In genomic region chr7:12731214-12731656, GRCh38 we compare ENCODE assay signal across 10 cellular contexts. TPM values are rescaled to one million over a fixed set of nuclear protein-coding genes. Genes with fewer than 3 reads are reported as not detected.
DNase-seq lines count a peak whose midpoint lies in the region; FAIRE-seq and TF ChIP-seq lines count a peak whose summit lies in the region.
"Had no signal": no experiment of that assay in that cellular context is flagged by ENCODE, and none has a peak within 500 bp of the region (broad histone marks: within the 10 kb centered on the region; RNA-seq: fewer than 3 reads in every experiment).

No MANE protein-coding gene starts in this region.

- peak overlapping the region; percentile 51; the same call in 1 of the 2 replicates for H2BK20ac ChIP-seq in H1 (ENCODE audit: low read length)

- H2BK15ac ChIP-seq in H1 (ENCODE audit: low read length) = no peak overlapping the region

- TF ChIP-seq EP300 in H1 (IDR thresholded peaks at IDR 0.05; ENCODE audit: borderline replicate concordance in 1 of 2, low read depth in 2 of 2, low read length in 2 of 2) (no peak), stomach (IDR thresholded peaks at IDR 0.05) (no peak)

- no peak overlapping the region for H4K91ac ChIP-seq in H1 (replicated peaks; ENCODE audit: insufficient read length, low read length)

- H3K9me3 ChIP-seq in NT2/D1 (ENCODE audit: insufficient read depth, low read length) (no peaks in the 10 kb centered on the region), H1 (ENCODE audit: insufficient read depth in 2 of 2, low read depth in 1 of 2, low read length in 1 of 2) (no peaks in the 10 kb centered on the region), osteoblast (ENCODE audit: low read depth, low read length) (no peaks in the 10 kb centered on the region), stomach (no peaks in the 10 kb centered on the region)
- H3K9me3 ChIP-seq: Caco-2 had no signal

- H3K27ac ChIP-seq in H1 (ENCODE audit: low read depth, low read length) (no peak overlapping the region), osteoblast (ENCODE audit: low read depth, low read length) (no peak overlapping the region), stomach (no peak overlapping the region)

- peak overlapping the region; percentile 28; the same call in 1 of the 2 replicates for H2BK5ac ChIP-seq in H1 (ENCODE audit: low read depth, low read length)

- TF ChIP-seq RAD21 in H1 (IDR thresholded peaks at IDR 0.05 in 1 of 2, conservative IDR thresholded peaks at IDR 0.05 in 1 of 2; ENCODE audit: low read depth in 2 of 2, low read length in 2 of 2) = peak; percentile 27 to 38; a peak in 3 of 4 replicates

- H3K23ac ChIP-seq in H1 (ENCODE audit: insufficient read length) = no peak overlapping the region

- H3K18ac ChIP-seq in H1 (ENCODE audit: extremely low read depth, low read length) = peak overlapping the region; percentile 36

- H3K27me3 ChIP-seq in NT2/D1 (ENCODE audit: insufficient read depth, insufficient read length) (no peaks in the 10 kb centered on the region), H1 (replicated peaks in 1 of 4; ENCODE audit: control insufficient read depth in 3 of 4, extremely low read depth in 1 of 4, insufficient read depth in 3 of 4, low read length in 3 of 4) (no peaks in the 10 kb centered on the region), osteoblast (ENCODE audit: insufficient read depth, low read length) (no peaks in the 10 kb centered on the region), stomach (no peaks in the 10 kb centered on the region)

- H3K79me2 ChIP-seq in H1 (ENCODE audit: control insufficient read depth in 1 of 2, insufficient read depth in 2 of 2, low read length in 2 of 2) (no peaks in the 10 kb centered on the region), osteoblast (ENCODE audit: insufficient read depth, low read length) (no peaks in the 10 kb centered on the region)

- peak; percentile 84 for FAIRE-seq in H1 (lab: Jason Lieb, UNC)

- H4K20me1 ChIP-seq in H1 (replicated peaks in 1 of 2; ENCODE audit: control insufficient read depth in 1 of 2, insufficient read depth in 2 of 2, low read length in 2 of 2) (no peaks in the 10 kb centered on the region), osteoblast (ENCODE audit: insufficient read depth, low read length) (no peaks in the 10 kb centered on the region)

- no peak overlapping the region; a peak in 1 of 4 replicates for H3K4me2 ChIP-seq in H1 (ENCODE audit: insufficient read depth in 1 of 2, low read depth in 2 of 2, low read length in 2 of 2)
- no peak overlapping the region for H3K4me2 ChIP-seq in osteoblast (ENCODE audit: insufficient read depth, low read length)

- TF ChIP-seq POLR2A in H1 (IDR thresholded peaks at IDR 0.05; ENCODE audit: control extremely low read depth in 1 of 2, low read depth in 2 of 2, low read length in 2 of 2) = no peak
- no peak for TF ChIP-seq POLR2A in stomach (IDR thresholded peaks at IDR 0.05)

- no peaks in the 10 kb centered on the region for H3K79me1 ChIP-seq in H1 (ENCODE audit: low read depth, low read length)

- H3K14ac ChIP-seq in H1 (ENCODE audit: insufficient read length) = no peak overlapping the region

- H2BK120ac ChIP-seq in H1 (replicated peaks; ENCODE audit: low read depth, low read length) = peak overlapping the region; percentile 17

- H4K8ac ChIP-seq in H1 (ENCODE audit: extremely low read depth, insufficient read depth, low read length) = no peak overlapping the region

- intact Hi-C loops in stomach (cut with DNase I; ENCODE audit: low total_unique reads) = no loop called here

- WGBS in H1 (ENCODE audit: extremely low coverage in 1 of 2, insufficient coverage in 1 of 2, insufficient read length in 1 of 2, insufficient replicate concordance in 2 of 2, low coverage in 1 of 2, low lambda C conversion rate in 2 of 2, missing lambda C conversion rate in 1 of 2), 2 experiments = 88% methylated on average over 1 of the region's 1 CpG; no CpG with 5 or more reads in 1 of the 2 experiments
- whole genome bisulfite sequencing in stomach, 5 donors = 81 to 94% (median 89%) methylated on average over 1 of the region's 1 CpG

- no peak overlapping the region for H4K5ac ChIP-seq in H1 (ENCODE audit: insufficient read length, low read depth, low read length)

- no peak overlapping the region for H2AK5ac ChIP-seq in H1 (ENCODE audit: low read depth, low read length)

- CTCF ChIA-PET in H1 (lab: Charles Lee; ENCODE audit: partially characterized antibody) = interaction anchor here (1.4 to 1.8 kb wide), 2 partner anchors 14 to 44 kb away, joined by 4 to 8 read pairs; partner anchors contain the start of gene ARL4A

- peak overlapping the region; percentile 72 for H2AFZ ChIP-seq in H1 (ENCODE audit: low read length)
- peak overlapping the region; percentile 53 for H2AFZ ChIP-seq in osteoblast (ENCODE audit: low read length)

- no peaks in the 10 kb centered on the region for H3K36me3 ChIP-seq in NT2/D1 (ENCODE audit: insufficient read depth, insufficient read length, low read length)
- no peaks in the 10 kb centered on the region for H3K36me3 ChIP-seq in H1 (ENCODE audit: control insufficient read depth in 2 of 4, insufficient read depth in 4 of 4, low read length in 3 of 4)
- no peaks in the 10 kb centered on the region for H3K36me3 ChIP-seq in osteoblast (ENCODE audit: insufficient read depth, low read length)
- H3K36me3 ChIP-seq in stomach = no peaks in the 10 kb centered on the region

- TF ChIP-seq CTCF in H1 (IDR thresholded peaks at IDR 0.05; ENCODE audit: control extremely low read depth in 1 of 3, insufficient read depth in 1 of 3, low read depth in 1 of 3, low read length in 3 of 3) (peak in 1 of 3 experiments; percentile 19; a peak in 1 of 4 replicates), osteoblast (IDR thresholded peaks at IDR 0.05; ENCODE audit: extremely low read depth, low read depth, low read length) (no peak), stomach (IDR thresholded peaks at IDR 0.05) (no peak)

- peak; percentile 15 for DNase-seq in activated CD4-positive, alpha-beta T cell treated with anti-CD3 and anti-CD28 coated beads, Interleukin-2, amount 50 U/mL, for 1 hour
- no peak for DNase-seq in activated CD4-positive, alpha-beta T cell treated with anti-CD3 and anti-CD28 coated beads for 48 hours
- DNase-seq in NT2/D1 (ENCODE audit: low read depth, low spot score) = peak; percentile 63
- DNase-seq in H1 (ENCODE audit: low read depth in 1 of 2, low spot score in 2 of 2) = peak in 1 of 2 experiments; percentile 17
- DNase-seq in osteoblast (ENCODE audit: insufficient read length, low spot score, missing footprints) = no peak
- no peak for DNase-seq in stomach
- DNase-seq in NCI-H2081 treated with DMSO at 0.1 percent for 48 hours (lab: John Stamatoyannopoulos, UW) = no peak
- no peak for DNase-seq in COLO668 (lab: John Stamatoyannopoulos, UW; ENCODE audit: unreplicated experiment)
- DNase-seq: NCI-H187 had no signal

- peak overlapping the region; percentile 10 for H3K4ac ChIP-seq in H1 (replicated peaks; ENCODE audit: insufficient read length, low read depth, low read length)

- POLR2A ChIA-PET in H1 (lab: Charles Lee; ENCODE audit: partially characterized antibody) = no interaction called here

- H3K9ac ChIP-seq in NT2/D1 (ENCODE audit: insufficient read length, low read depth) (no peak overlapping the region), H1 (replicated peaks in 1 of 4; ENCODE audit: extremely low read depth in 1 of 4, low read depth in 3 of 4, low read length in 3 of 4) (no peak overlapping the region)

- peak overlapping the region; percentile 91 for H2BK12ac ChIP-seq in H1 (ENCODE audit: low read depth, low read length)

- H3K4me3 ChIP-seq in NT2/D1 (ENCODE audit: insufficient read length, low read depth) = no peak overlapping the region
- H3K4me3 ChIP-seq in H1 (ENCODE audit: extremely low read depth in 1 of 4, insufficient read depth in 2 of 4, low read depth in 3 of 4, low read length in 4 of 4) = no peak overlapping the region
- no peak overlapping the region for H3K4me3 ChIP-seq in osteoblast (ENCODE audit: insufficient read depth, low read length)
- no peak overlapping the region for H3K4me3 ChIP-seq in stomach

- H3K4me1 ChIP-seq in NT2/D1 (ENCODE audit: insufficient read depth, insufficient read length) = no peaks in the 10 kb centered on the region
- peaks cover 0 to 9% (median 4%) of the 10 kb centered on the region in 4 experiments; a peak in 4 of 7 replicates for H3K4me1 ChIP-seq in H1 (replicated peaks in 1 of 4; ENCODE audit: control insufficient read depth in 3 of 4, insufficient read depth in 4 of 4, low read length in 3 of 4)
- peaks cover 5% of the 10 kb centered on the region for H3K4me1 ChIP-seq in osteoblast (ENCODE audit: insufficient read depth, low read length)
- peaks cover 6 to 28% (median 12%) of the 10 kb centered on the region in 4 donors for H3K4me1 ChIP-seq in stomach

- no peak overlapping the region for H3K56ac ChIP-seq in H1 (replicated peaks; ENCODE audit: insufficient read length, low read depth, low read length)

- no peaks in the 10 kb centered on the region for H3K23me2 ChIP-seq in H1 (ENCODE audit: low read depth, low read length)

TF ChIP-seq in H1, 55 proteins besides CTCF, POLR2A, EP300 and RAD21:
- TF ChIP-seq, protein P1, sequence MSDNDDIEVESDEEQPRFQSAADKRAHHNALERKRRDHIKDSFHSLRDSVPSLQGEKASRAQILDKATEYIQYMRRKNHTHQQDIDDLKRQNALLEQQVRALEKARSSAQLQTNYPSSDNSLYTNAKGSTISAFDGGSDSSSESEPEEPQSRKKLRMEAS (IDR thresholded peaks at IDR 0.05) = 0 out of 2 replicates have a peak, but pooled peaks have one; percentile 14
- no peak for TF ChIP-seq POLR2AphosphoS5 (IDR thresholded peaks at IDR 0.05; ENCODE audit: low read depth, low read length)

RNA-seq across cellular contexts. Expression of gene ARL4A, which starts 43.8 kb away (rescaled TPM):
- 29.2 and 31.5 TPM in 2 replicates for total RNA-seq in H1 (2021; fragmentation: NEBNext Ultra II Directional; extraction: Animal tissue kit (Norgen Biotek cat#: 25700))
- polyA plus RNA-seq in H1 (2011; rRNA removed) (7.2 and 14.5 TPM in 2 replicates), stomach (10 to 100 TPM; 25.4 to 46.5 (median 37.3) TPM)
- polyA plus RNA-seq in H1 (2011; cell fraction: cytosol; rRNA removed) = 17.1 TPM
- polyA plus RNA-seq in H1 (2011; cell fraction: nucleus; rRNA removed) = 3.7 TPM
- 19.7 to 40.3 TPM (median 22.8 TPM) in 4 replicates for polyA plus RNA-seq in H1 (2012, experiment 1 of 2)
- polyA plus RNA-seq in H1 (2012, experiment 2 of 2) = 5.4 TPM
- polyA plus RNA-seq in H1 (2013, experiment 1 of 2) = 33.9 TPM
- 34.8 TPM for polyA plus RNA-seq in H1 (2013, experiment 2 of 2)
- polyA minus RNA-seq in H1 (2011; rRNA and poly(A)+ RNA removed) = 11.7 and 12.4 TPM in 2 replicates
- 11.4 TPM for polyA minus RNA-seq in H1 (2011; cell fraction: cytosol; rRNA and poly(A)+ RNA removed)
- 20.7 TPM for polyA minus RNA-seq in H1 (2011; cell fraction: nucleus; rRNA and poly(A)+ RNA removed)
- total RNA-seq in osteoblast (20.6 and 25.3 TPM in 2 replicates), stomach (10 to 100 TPM in 4 of 5 donors, 1 to 10 TPM in 1; 1.2 to 55.4 (median 17.4) TPM)

Comparison
In these comparisons a context has a peak if more than half of its experiments do, and no peak if none do; other contexts are left out.
1. DNase-seq: peak in activated CD4-positive, alpha-beta T cell treated with anti-CD3 and anti-CD28 coated beads, Interleukin-2, amount 50 U/mL, for 1 hour (single experiment) and NT2/D1 (single experiment); none in activated CD4-positive, alpha-beta T cell treated with anti-CD3 and anti-CD28 coated beads for 48 hours (single experiment), osteoblast (single experiment), stomach (single experiment), NCI-H2081 treated with DMSO at 0.1 percent for 48 hours (single experiment) and COLO668 (single experiment).